In genomic region chr18:3625717-3626091, GRCh38 we compare ENCODE assay signal across 14 cellular contexts.
DNase-seq lines count a peak whose midpoint lies in the region; TF ChIP-seq lines count a peak whose summit lies in the region.
"Had no signal": no experiment of that assay in that cellular context is flagged by ENCODE, and none has a peak within 500 bp of the region (broad histone marks: within the 10 kb centered on the region; RNA-seq: fewer than 3 reads in every experiment).

No MANE protein-coding gene starts in this region.

- intact Hi-C loops in esophagus squamous epithelium (cut with DNase I): no loop called here

- TF ChIP-seq RAD21 in SK-N-SH (IDR thresholded peaks at IDR 0.05; ENCODE audit: low read length): no peak

- H3K27me3 Mint-ChIP-seq in HFFc6 (ENCODE audit: insufficient read depth): peaks cover 5% of the 10 kb centered on the region
- H3K27me3 Mint-ChIP-seq: brain had no signal

- CTCF ChIA-PET in SK-N-SH (lab: Yijun Ruan, JAX): interaction anchor here (0.6 kb wide), 1 partner anchor 41 kb away, joined by 4 read pairs; no protein-coding TSS in a partner anchor

- no peaks in the 10 kb centered on the region for H4K20me1 ChIP-seq in SK-N-SH (ENCODE audit: insufficient read depth)

- H3K79me2 ChIP-seq in SK-N-SH (ENCODE audit: insufficient read depth): no peaks in the 10 kb centered on the region

- TF ChIP-seq EP300 in SK-N-SH (IDR thresholded peaks at IDR 0.05; ENCODE audit: borderline replicate concordance in 1 of 2, low read depth in 1 of 2, low read length in 1 of 2): no peak

- H3K9ac ChIP-seq in SK-N-SH (peak overlapping the region; percentile 99), skeletal muscle satellite cell (ENCODE audit: low read depth, low read length) (peak overlapping the region; percentile 94)

- H3F3A ChIP-seq in SK-N-SH (replicated peaks; ENCODE audit: insufficient read depth): peaks cover 42% of the 10 kb centered on the region

- peaks cover 22 to 40% of the 10 kb centered on the region in 2 experiments for H3K4me1 ChIP-seq in SK-N-SH (ENCODE audit: control insufficient read depth in 1 of 2, insufficient read depth in 2 of 2, low read depth in 1 of 2, low read length in 1 of 2)
- H3K4me1 ChIP-seq in esophagus squamous epithelium: peaks cover 32 to 55% (median 41%) of the 10 kb centered on the region in 3 donors
- H3K4me1 ChIP-seq in skeletal muscle satellite cell (ENCODE audit: control insufficient read depth, insufficient read depth, low read length): peaks cover 45% of the 10 kb centered on the region

- POLR2A ChIA-PET in SK-N-SH (lab: Yijun Ruan, JAX): no interaction called here

- H3K36me3 Mint-ChIP-seq in HFFc6 (ENCODE audit: low read depth): no peaks in the 10 kb centered on the region
- H3K36me3 Mint-ChIP-seq: brain had no signal

- H3K4me3 Mint-ChIP-seq in HFFc6: peak overlapping the region; percentile 86; the same call in 1 of the 2 replicates

- peak overlapping the region; percentile 99 for H3K27ac Mint-ChIP-seq in HFFc6

- no peaks in the 10 kb centered on the region for H3K9me2 ChIP-seq in SK-N-SH

- H3K9me3 Mint-ChIP-seq in HFFc6: no peaks in the 10 kb centered on the region
- H3K9me3 Mint-ChIP-seq: brain had no signal

- no peak overlapping the region; the same call in 1 of the 2 replicates for H2AFZ ChIP-seq in SK-N-SH (ENCODE audit: low read depth)

- peaks cover 47% of the 10 kb centered on the region for H3K4me1 Mint-ChIP-seq in HFFc6 (ENCODE audit: low read depth)

- no peak for TF ChIP-seq POLR2A in esophagus squamous epithelium (IDR thresholded peaks at IDR 0.05)

- no peaks in the 10 kb centered on the region for H3K27me3 ChIP-seq in SK-N-SH (ENCODE audit: insufficient read depth)
- no peaks in the 10 kb centered on the region for H3K27me3 ChIP-seq in esophagus squamous epithelium
- H3K27me3 ChIP-seq in skeletal muscle satellite cell (ENCODE audit: control insufficient read depth, insufficient read depth, low read length): no peaks in the 10 kb centered on the region

- DNase-seq in HFFc6: no peak
- no peak for DNase-seq in SK-N-SH
- DNase-seq in esophagus squamous epithelium (lab: John Stamatoyannopoulos, UW): no peak
- no peak for DNase-seq in amniotic stem cell (lab: John Stamatoyannopoulos, UW)
- DNase-seq in NCI-H446 treated with DMSO at 0.1 percent for 48 hours (lab: John Stamatoyannopoulos, UW): no peak
- no peak for DNase-seq in NK-92 treated with Interleukin-12 subunit alpha and Interleukin-12 subunit beta, amount 100 ng/mL, for 24 hours (lab: John Stamatoyannopoulos, UW)
- DNase-seq: hippocampal formation, mucosa of descending colon, NCI-H1694 treated with DMSO at 0.1 percent for 48 hours, NCI-H82, right cardiac atrium, T-helper 1 cell had no signal

- H3K27ac ChIP-seq in SK-N-SH (ENCODE audit: low read depth in 2 of 2, low read length in 1 of 2) (peak overlapping the region; percentile 89 to 100; a peak in 3 of 4 replicates), esophagus squamous epithelium (peak overlapping the region; percentile 83 to 96 (median 90))

- no peaks in the 10 kb centered on the region for H3K9me3 ChIP-seq in SK-N-SH
- no peaks in the 10 kb centered on the region for H3K9me3 ChIP-seq in esophagus squamous epithelium
- no peaks in the 10 kb centered on the region for H3K9me3 ChIP-seq in skeletal muscle satellite cell (replicated peaks; ENCODE audit: low read length)
- H3K9me3 ChIP-seq: mucosa of descending colon had no signal

- peak overlapping the region; percentile 74 for H3K4me2 ChIP-seq in SK-N-SH
- H3K4me2 ChIP-seq in skeletal muscle satellite cell (ENCODE audit: low read length): peak overlapping the region; percentile 77

- H3K4me3 ChIP-seq in SK-N-SH (ENCODE audit: low read depth in 2 of 2, low read length in 1 of 2) (no peak overlapping the region), esophagus squamous epithelium (no peak overlapping the region), skeletal muscle satellite cell (ENCODE audit: low read length) (no peak overlapping the region)
- H3K4me3 ChIP-seq: mucosa of descending colon had no signal

- TF ChIP-seq CTCF in HFFc6 (IDR thresholded peaks at IDR 0.05) (no peak), SK-N-SH (IDR thresholded peaks at IDR 0.05) (no peak), esophagus squamous epithelium (IDR thresholded peaks at IDR 0.05) (no peak)

- no peaks in the 10 kb centered on the region for H3K36me3 ChIP-seq in SK-N-SH (replicated peaks in 1 of 2; ENCODE audit: control insufficient read depth in 1 of 2, insufficient read depth in 2 of 2, low read length in 1 of 2)
- no peaks in the 10 kb centered on the region for H3K36me3 ChIP-seq in esophagus squamous epithelium
- no peaks in the 10 kb centered on the region for H3K36me3 ChIP-seq in skeletal muscle satellite cell (ENCODE audit: insufficient read depth, low read length)

TF ChIP-seq in SK-N-SH, 30 proteins besides CTCF, POLR2A, EP300 and RAD21:
- TF ChIP-seq PBX3 (IDR thresholded peaks at IDR 0.05) (peak; percentile 31; the same call in 1 of the 2 replicates), RXRA (IDR thresholded peaks at IDR 0.05; ENCODE audit: borderline replicate concordance, low read depth) (peak; percentile 6; the same call in 1 of the 2 replicates), JUND (IDR thresholded peaks at IDR 0.05) (no peak), ELF1 (IDR thresholded peaks at IDR 0.05) (no peak)
